1 cellular context compared by ENCODE assay signal in the genomic region with DNA sequence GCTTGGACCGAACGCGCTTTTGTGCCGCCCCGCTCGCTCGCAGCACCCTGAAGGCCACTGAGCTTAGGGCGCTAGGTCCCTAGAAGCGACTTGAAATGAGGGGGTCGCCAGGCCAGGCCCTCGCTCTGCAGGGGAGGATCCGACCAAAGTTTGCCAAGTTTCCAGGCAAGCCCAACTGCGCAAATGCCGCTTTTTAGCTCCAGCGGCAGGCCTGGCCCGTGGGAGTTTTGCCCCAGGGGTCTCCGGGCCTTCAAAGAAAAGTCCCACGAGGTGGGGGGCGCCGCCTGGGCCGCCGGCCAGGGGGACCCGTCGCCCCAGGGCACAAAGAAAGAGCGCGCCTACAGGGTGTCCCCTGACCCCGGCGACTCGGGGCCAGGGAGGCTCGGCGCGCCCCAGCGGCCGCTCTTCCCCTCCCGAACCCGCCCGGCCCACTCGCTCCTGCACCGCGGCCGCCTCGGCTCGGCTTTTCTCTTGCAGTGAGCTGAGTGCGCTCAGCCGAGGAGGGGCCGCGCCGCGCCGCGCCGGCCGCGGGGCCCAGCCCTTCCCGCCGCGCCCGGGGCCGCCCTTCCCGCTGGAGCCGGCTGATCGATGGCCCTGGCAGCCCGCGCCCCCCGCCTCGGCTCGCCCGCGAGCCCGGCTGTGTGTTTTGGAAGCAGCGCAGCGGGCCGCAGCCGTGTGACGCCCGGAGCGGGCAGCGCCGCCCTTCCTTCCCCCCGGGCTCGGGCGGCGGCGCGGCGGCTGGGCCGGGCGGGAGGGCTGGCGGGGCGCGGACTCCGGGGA.
TF ChIP-seq lines count a peak whose summit lies in the region.

No MANE protein-coding gene starts in this region.

TF ChIP-seq in IMR-90, 13 proteins besides CTCF, POLR2A, EP300 and RAD21 (continued from another document):
- no peak for TF ChIP-seq RCOR1 (IDR thresholded peaks at IDR 0.05; ENCODE audit: insufficient replicate concordance, low read length)
- no peak for TF ChIP-seq ELK1 (IDR thresholded peaks at IDR 0.05; ENCODE audit: borderline replicate concordance, low read depth, low read length)
- TF ChIP-seq, protein P1, sequence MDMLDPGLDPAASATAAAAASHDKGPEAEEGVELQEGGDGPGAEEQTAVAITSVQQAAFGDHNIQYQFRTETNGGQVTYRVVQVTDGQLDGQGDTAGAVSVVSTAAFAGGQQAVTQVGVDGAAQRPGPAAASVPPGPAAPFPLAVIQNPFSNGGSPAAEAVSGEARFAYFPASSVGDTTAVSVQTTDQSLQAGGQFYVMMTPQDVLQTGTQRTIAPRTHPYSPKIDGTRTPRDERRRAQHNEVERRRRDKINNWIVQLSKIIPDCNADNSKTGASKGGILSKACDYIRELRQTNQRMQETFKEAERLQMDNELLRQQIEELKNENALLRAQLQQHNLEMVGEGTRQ (IDR thresholded peaks at IDR 0.05; ENCODE audit: low read depth, low read length), result no peak
- no peak for TF ChIP-seq BHLHE40 (IDR thresholded peaks at IDR 0.05; ENCODE audit: low read depth, low read length)
- no peak for TF ChIP-seq CHD1 (IDR thresholded peaks at IDR 0.05; ENCODE audit: low read depth, low read length)
- no peak for TF ChIP-seq RFX5 (IDR thresholded peaks at IDR 0.05; ENCODE audit: low read depth, low read length)
- TF ChIP-seq CEBPB (IDR thresholded peaks at IDR 0.05; ENCODE audit: low read depth, low read length), result no peak
